Comparison of ENCODE assay signal across 7 cellular contexts in genomic region chr1:211578640-211579433, GRCh38. TPM values are rescaled to one million over a fixed set of nuclear protein-coding genes. Genes with fewer than 3 reads are reported as not detected.
A peak's percentile ranks its signal among the peaks of the same experiment; 100 is the strongest.
DNase-seq lines count a peak whose midpoint lies in the region; ATAC-seq, FAIRE-seq and TF ChIP-seq lines count a peak whose summit lies in the region.

A gene with protein sequence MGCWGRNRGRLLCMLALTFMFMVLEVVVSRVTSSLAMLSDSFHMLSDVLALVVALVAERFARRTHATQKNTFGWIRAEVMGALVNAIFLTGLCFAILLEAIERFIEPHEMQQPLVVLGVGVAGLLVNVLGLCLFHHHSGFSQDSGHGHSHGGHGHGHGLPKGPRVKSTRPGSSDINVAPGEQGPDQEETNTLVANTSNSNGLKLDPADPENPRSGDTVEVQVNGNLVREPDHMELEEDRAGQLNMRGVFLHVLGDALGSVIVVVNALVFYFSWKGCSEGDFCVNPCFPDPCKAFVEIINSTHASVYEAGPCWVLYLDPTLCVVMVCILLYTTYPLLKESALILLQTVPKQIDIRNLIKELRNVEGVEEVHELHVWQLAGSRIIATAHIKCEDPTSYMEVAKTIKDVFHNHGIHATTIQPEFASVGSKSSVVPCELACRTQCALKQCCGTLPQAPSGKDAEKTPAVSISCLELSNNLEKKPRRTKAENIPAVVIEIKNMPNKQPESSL (minus strand): TSS chr1:211579161. CDS start chr1:211578612, 549 bp downstream.

- peaks cover 26% of the 10 kb centered on the region for H3K36me3 Mint-ChIP-seq in T-helper 2 cell treated with Interferon-gamma antibody and Interleukin-4, amounts not matched to agents 5 μg/mL and 100 μg/mL, for 36 hours (ENCODE audit: low read depth)
- peaks cover 6% of the 10 kb centered on the region for H3K36me3 Mint-ChIP-seq in astrocyte (ENCODE audit: low read depth, unreplicated experiment)

- peak within 1 kb of the TSS; percentile 90 for H3K4me2 ChIP-seq in astrocyte (ENCODE audit: low read length)

- H3K9ac ChIP-seq in astrocyte (ENCODE audit: low read length), result peak within 1 kb of the TSS; percentile 81

- DNase-seq in NCI-H1930 (lab: John Stamatoyannopoulos, UW) (peak; percentile 91 to 97), astrocyte (ENCODE audit: low read depth) (peak; percentile 95), hepatic stellate cell (ENCODE audit: low spot score) (peak; percentile 99), retina (peak; percentile 96)
- peak; percentile 99 for DNase-seq in T-helper 2 cell treated with Interferon-gamma antibody and Interleukin-4, amounts not matched to agents 5 μg/mL and 100 μg/mL, for 36 hours (ENCODE audit: low spot score)

- H3K4me1 ChIP-seq in astrocyte (ENCODE audit: insufficient read depth, low read length), result peaks cover 26% of the 10 kb centered on the region

- peak within 1 kb of the TSS; percentile 82 for H3K27ac Mint-ChIP-seq in T-helper 2 cell treated with Interferon-gamma antibody and Interleukin-4, amounts not matched to agents 5 μg/mL and 100 μg/mL, for 36 hours
- peak within 1 kb of the TSS; percentile 26 for H3K27ac Mint-ChIP-seq in astrocyte (ENCODE audit: unreplicated experiment)

- H4K20me1 ChIP-seq in astrocyte (ENCODE audit: insufficient read depth, low read length), result peaks cover 34% of the 10 kb centered on the region

- peak within 1 kb of the TSS; percentile 87 for H3K27ac ChIP-seq in astrocyte (ENCODE audit: low read depth, low read length)

- ATAC-seq in GM18502 (IDR thresholded peaks at IDR 0.05; ENCODE audit: poor library complexity, unreplicated experiment) (peak; percentile 87), HG02970 (IDR thresholded peaks at IDR 0.05; ENCODE audit: low FRiP score, unreplicated experiment) (peak; percentile 79)

- H3K27me3 ChIP-seq in astrocyte (ENCODE audit: insufficient read depth, low read length), result no peaks in the 10 kb centered on the region

- H3K4me1 Mint-ChIP-seq in T-helper 2 cell treated with Interferon-gamma antibody and Interleukin-4, amounts not matched to agents 5 μg/mL and 100 μg/mL, for 36 hours (ENCODE audit: low read depth), result peaks cover 38% of the 10 kb centered on the region
- H3K4me1 Mint-ChIP-seq in astrocyte (ENCODE audit: low read depth, unreplicated experiment), result peaks cover 33% of the 10 kb centered on the region

- no peak for FAIRE-seq in astrocyte (lab: Jason Lieb, UNC)

- peaks cover 10% of the 10 kb centered on the region for H3K36me3 ChIP-seq in astrocyte (ENCODE audit: insufficient read depth, low read length)

- no peaks in the 10 kb centered on the region for H3K9me3 ChIP-seq in astrocyte (ENCODE audit: insufficient read depth, low read depth, low read length)

- H3K9me3 Mint-ChIP-seq in T-helper 2 cell treated with Interferon-gamma antibody and Interleukin-4, amounts not matched to agents 5 μg/mL and 100 μg/mL, for 36 hours, result no peaks in the 10 kb centered on the region
- H3K9me3 Mint-ChIP-seq in astrocyte (ENCODE audit: unreplicated experiment), result no peaks in the 10 kb centered on the region

- no peaks in the 10 kb centered on the region for H3K27me3 Mint-ChIP-seq in T-helper 2 cell treated with Interferon-gamma antibody and Interleukin-4, amounts not matched to agents 5 μg/mL and 100 μg/mL, for 36 hours (ENCODE audit: low read depth)
- no peaks in the 10 kb centered on the region for H3K27me3 Mint-ChIP-seq in astrocyte (ENCODE audit: low read depth, unreplicated experiment)

- H2AFZ ChIP-seq in astrocyte (ENCODE audit: low read depth, low read length), result peak within 1 kb of the TSS; percentile 63

- peak within 1 kb of the TSS; percentile 92 for H3K4me3 Mint-ChIP-seq in T-helper 2 cell treated with Interferon-gamma antibody and Interleukin-4, amounts not matched to agents 5 μg/mL and 100 μg/mL, for 36 hours
- peak within 1 kb of the TSS; percentile 97 for H3K4me3 Mint-ChIP-seq in astrocyte (ENCODE audit: unreplicated experiment)

- no peak for TF ChIP-seq CTCF in astrocyte (IDR thresholded peaks at IDR 0.05; ENCODE audit: insufficient read depth, low read depth, low read length)

- peak within 1 kb of the TSS; percentile 86 for H3K4me3 ChIP-seq in astrocyte (ENCODE audit: insufficient read depth, low read depth, low read length)

- peaks cover 51% of the 10 kb centered on the region for H3K79me2 ChIP-seq in astrocyte (ENCODE audit: insufficient read depth, low read length)

RNA-seq across cellular contexts. Expression of the gene that starts here (rescaled TPM):
- total RNA-seq in astrocyte, result 34.9 and 35.0 TPM in 2 replicates

Comparison
In these comparisons a context has a peak if more than half of its experiments do, and no peak if none do; other contexts are left out.
1. Peak in every context shown above with its lines: DNase-seq, ATAC-seq, H3K4me3 ChIP-seq and H3K27ac ChIP-seq.